In the genomic region with DNA sequence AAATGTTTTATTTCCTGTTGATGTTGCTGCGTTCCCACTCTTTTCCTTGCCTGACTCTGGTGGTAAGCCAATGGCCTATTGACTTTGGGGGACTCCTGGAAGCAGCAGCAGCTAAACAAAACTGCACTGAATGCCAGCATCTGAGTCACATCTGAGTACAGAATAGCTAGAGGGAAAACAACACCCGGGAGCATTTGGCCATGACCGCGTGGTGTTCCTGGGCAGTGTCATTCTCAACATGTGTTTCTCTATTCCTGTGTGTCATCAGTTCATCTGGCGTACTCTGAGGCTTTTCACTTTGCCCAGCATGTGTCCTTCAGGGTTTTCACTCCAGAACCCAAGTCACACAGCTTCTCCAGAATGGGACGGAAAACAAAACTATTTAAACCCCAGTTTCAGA, we compare ENCODE assay signal across 8 cellular contexts.
DNase-seq lines count a peak whose midpoint lies in the region; ATAC-seq and TF ChIP-seq lines count a peak whose summit lies in the region.

No MANE protein-coding gene starts in this region.

- DNase-seq in HFFc6 (peak; percentile 93), brain microvascular endothelial cell (peak; percentile 97), iris pigment epithelial cell (ENCODE audit: low read depth) (peak; percentile 94), smooth muscle cell of the brain vasculature (ENCODE audit: low read depth, low spot score) (peak; percentile 89), natural killer cell (no peak), NCI-H524 treated with DMSO at 0.1 percent for 48 hours (lab: John Stamatoyannopoulos, UW) (no peak)

- ATAC-seq in GM21447 (IDR thresholded peaks at IDR 0.05; ENCODE audit: unreplicated experiment) (no peak), natural killer cell (no peak), HG02981 (IDR thresholded peaks at IDR 0.05; ENCODE audit: unreplicated experiment) (no peak)

- intact Hi-C loops in natural killer cell (cut with micrococcal nuclease) = no loop called here

- H3K36me3 Mint-ChIP-seq in HFFc6 (ENCODE audit: low read depth) (no peaks in the 10 kb centered on the region), natural killer cell (no peaks in the 10 kb centered on the region)

- TF ChIP-seq CTCF in HFFc6 (IDR thresholded peaks at IDR 0.05) (no peak), brain microvascular endothelial cell (IDR thresholded peaks at IDR 0.05; ENCODE audit: low read depth, low read length, missing control alignments) (no peak), natural killer cell (IDR thresholded peaks at IDR 0.05) (no peak)

- peak overlapping the region; percentile 95 for H3K27ac Mint-ChIP-seq in HFFc6
- no peak overlapping the region for H3K27ac Mint-ChIP-seq in natural killer cell

- peak overlapping the region; percentile 86 for H3K4me3 Mint-ChIP-seq in HFFc6
- H3K4me3 Mint-ChIP-seq in natural killer cell = no peak overlapping the region

- no peak overlapping the region for H3K4me3 ChIP-seq in brain microvascular endothelial cell (ENCODE audit: low read depth, low read length)

- peak overlapping the region; percentile 89 for H3K27ac ChIP-seq in brain microvascular endothelial cell

- peaks cover 43% of the 10 kb centered on the region for H3K4me1 Mint-ChIP-seq in HFFc6 (ENCODE audit: low read depth)
- no peaks in the 10 kb centered on the region for H3K4me1 Mint-ChIP-seq in natural killer cell

- H3K9me3 Mint-ChIP-seq in HFFc6 = no peaks in the 10 kb centered on the region
- peaks cover 0 to 2% of the 10 kb centered on the region in 2 donors for H3K9me3 Mint-ChIP-seq in natural killer cell

- no peaks in the 10 kb centered on the region for H3K27me3 ChIP-seq in brain microvascular endothelial cell (replicated peaks)

- H3K36me3 ChIP-seq in brain microvascular endothelial cell (replicated peaks) = no peaks in the 10 kb centered on the region

- in situ Hi-C loops in brain microvascular endothelial cell (cut with HindIII; ENCODE audit: low pct_ligation_motif_present, low sequenced_read_pairs) = no loop called here

- H3K27me3 Mint-ChIP-seq in HFFc6 (ENCODE audit: insufficient read depth) (no peaks in the 10 kb centered on the region; the same call in 1 of the 2 replicates), natural killer cell (ENCODE audit: low read depth in 2 of 2) (no peaks in the 10 kb centered on the region)

Comparison
In these comparisons a context has a peak if more than half of its experiments do, and no peak if none do; other contexts are left out.
1. DNase-seq: peak in HFFc6 (single experiment), brain microvascular endothelial cell (single experiment), iris pigment epithelial cell (single experiment) and smooth muscle cell of the brain vasculature (single experiment); none in natural killer cell (single experiment) and NCI-H524 treated with DMSO at 0.1 percent for 48 hours (single experiment).